8 cellular contexts compared by ENCODE assay signal in genomic region chr12:56632701-56633464, GRCh38. TPM values are rescaled to one million over a fixed set of nuclear protein-coding genes. Genes with fewer than 3 reads are reported as not detected.
A peak's percentile ranks its signal among the peaks of the same experiment; 100 is the strongest.
DNase-seq lines count a peak whose midpoint lies in the region; ATAC-seq and TF ChIP-seq lines count a peak whose summit lies in the region.

No MANE protein-coding gene starts in this region.

- TF ChIP-seq CTCF in left lung (IDR thresholded peaks at IDR 0.05) (no peak), thoracic aorta (IDR thresholded peaks at IDR 0.05) (no peak)

- H3K4me3 ChIP-seq in left lung (peak overlapping the region in 1 of 2 donors; percentile 27), thoracic aorta (peak overlapping the region; percentile 81)

- peak overlapping the region; percentile 63 to 74 for H3K27ac ChIP-seq in left lung
- H3K27ac ChIP-seq in thoracic aorta = peak overlapping the region; percentile 5 to 87

- peaks cover 75% of the 10 kb centered on the region for H3K4me1 Mint-ChIP-seq in activated CD4-positive, alpha-beta T cell treated with anti-CD3 and anti-CD28 coated beads for 36 hours
- H3K4me1 Mint-ChIP-seq in activated naive CD8-positive, alpha-beta T cell treated with anti-CD3 and anti-CD28 coated beads, Interleukin-2, amount 50 U/mL, for 24 hours = peaks cover 82% of the 10 kb centered on the region

- H3K9me3 ChIP-seq in left lung (no peaks in the 10 kb centered on the region), thoracic aorta (no peaks in the 10 kb centered on the region)

- POLR2A ChIA-PET in activated CD4-positive, alpha-beta T cell treated with anti-CD3 and anti-CD28 coated beads for 36 hours (lab: Charles Lee) = interaction anchor here (0.7 to 1.0 kb wide), 2 partner anchors 10 to 869 kb away, joined by 4 read pairs; no protein-coding TSS in a partner anchor

- no peak for DNase-seq in activated CD4-positive, alpha-beta T cell treated with anti-CD3 and anti-CD28 coated beads for 36 hours
- DNase-seq in activated CD4-positive, alpha-beta T cell treated with anti-CD3 and anti-CD28 coated beads, Interleukin-2, amount 50 U/mL, for 4 hours = no peak
- no peak for DNase-seq in activated naive CD8-positive, alpha-beta T cell treated with anti-CD3 and anti-CD28 coated beads, Interleukin-2, amount 50 U/mL, for 24 hours
- no peak for DNase-seq in left lung
- DNase-seq in thoracic aorta (ENCODE audit: low spot score) = no peak
- no peak for DNase-seq in head of caudate nucleus
- no peak for DNase-seq in DMS153 treated with DMSO at 0.1 percent for 48 hours (lab: John Stamatoyannopoulos, UW; ENCODE audit: unreplicated experiment)

- CTCF ChIA-PET in activated CD4-positive, alpha-beta T cell treated with anti-CD3 and anti-CD28 coated beads for 36 hours (lab: Charles Lee) = interaction anchor here (0.8 to 1.0 kb wide), 2 partner anchors 12 to 45 kb away, joined by 3 read pairs; no protein-coding TSS in a partner anchor

- H3K4me3 Mint-ChIP-seq in activated CD4-positive, alpha-beta T cell treated with anti-CD3 and anti-CD28 coated beads for 36 hours = peak overlapping the region; percentile 87
- peak overlapping the region; percentile 89 for H3K4me3 Mint-ChIP-seq in activated naive CD8-positive, alpha-beta T cell treated with anti-CD3 and anti-CD28 coated beads, Interleukin-2, amount 50 U/mL, for 24 hours

- H3K27ac Mint-ChIP-seq in activated CD4-positive, alpha-beta T cell treated with anti-CD3 and anti-CD28 coated beads for 36 hours = peak overlapping the region; percentile 45
- peak overlapping the region; percentile 81 for H3K27ac Mint-ChIP-seq in activated naive CD8-positive, alpha-beta T cell treated with anti-CD3 and anti-CD28 coated beads, Interleukin-2, amount 50 U/mL, for 24 hours

- intact Hi-C loops in activated CD4-positive, alpha-beta T cell treated with anti-CD3 and anti-CD28 coated beads for 36 hours (cut with DNase I, micrococcal nuclease) = loop anchor here in 1 of 2 experiments (5.0 to 10.0 kb wide), 5 partner anchors 411 to 1122 kb away; partner anchors contain the start of genes CDK4, MARCHF9, NABP2 and PA2G4
- intact Hi-C loops in left lung (cut with DNase I) = no loop called here
- intact Hi-C loops in head of caudate nucleus (cut with DNase I) = loop anchor here (10.0 kb wide), 1 partner anchor 92 kb away; the partner anchor contains the start of gene NACA

- H3K36me3 ChIP-seq in left lung (peaks cover under 1 to 5% of the 10 kb centered on the region in 2 donors), thoracic aorta (peaks cover 3% of the 10 kb centered on the region)

- no peaks in the 10 kb centered on the region for H3K9me3 Mint-ChIP-seq in activated CD4-positive, alpha-beta T cell treated with anti-CD3 and anti-CD28 coated beads for 36 hours (ENCODE audit: low read depth)
- H3K9me3 Mint-ChIP-seq in activated naive CD8-positive, alpha-beta T cell treated with anti-CD3 and anti-CD28 coated beads, Interleukin-2, amount 50 U/mL, for 24 hours = no peaks in the 10 kb centered on the region

- peaks cover 21% of the 10 kb centered on the region for H3K36me3 Mint-ChIP-seq in activated CD4-positive, alpha-beta T cell treated with anti-CD3 and anti-CD28 coated beads for 36 hours (ENCODE audit: low read depth)
- H3K36me3 Mint-ChIP-seq in activated naive CD8-positive, alpha-beta T cell treated with anti-CD3 and anti-CD28 coated beads, Interleukin-2, amount 50 U/mL, for 24 hours (ENCODE audit: low read depth) = peaks cover 9% of the 10 kb centered on the region

- H3K4me1 ChIP-seq in left lung (peaks cover 30 to 76% of the 10 kb centered on the region in 2 donors), thoracic aorta (ENCODE audit: control insufficient read depth in 1 of 2, low read depth in 2 of 2) (peaks cover 46 to 54% of the 10 kb centered on the region in 2 donors)

- no peak for ATAC-seq in activated CD4-positive, alpha-beta T cell treated with anti-CD3 and anti-CD28 coated beads for 36 hours
- no peak for ATAC-seq in activated naive CD8-positive, alpha-beta T cell treated with anti-CD3 and anti-CD28 coated beads, Interleukin-2, amount 50 U/mL, for 24 hours
- no peak for ATAC-seq in left lung
- ATAC-seq in thoracic aorta (ENCODE audit: insufficient number of reproducible peaks, low FRiP score, low read depth) = no peak
- no peak for ATAC-seq in GM18519 (IDR thresholded peaks at IDR 0.05; ENCODE audit: low FRiP score, unreplicated experiment)

- H3K27me3 Mint-ChIP-seq in activated CD4-positive, alpha-beta T cell treated with anti-CD3 and anti-CD28 coated beads for 36 hours = no peaks in the 10 kb centered on the region
- no peaks in the 10 kb centered on the region for H3K27me3 Mint-ChIP-seq in activated naive CD8-positive, alpha-beta T cell treated with anti-CD3 and anti-CD28 coated beads, Interleukin-2, amount 50 U/mL, for 24 hours

- H3K27me3 ChIP-seq in left lung = no peaks in the 10 kb centered on the region
- H3K27me3 ChIP-seq in thoracic aorta (replicated peaks; ENCODE audit: insufficient read depth) = no peaks in the 10 kb centered on the region

RNA-seq across cellular contexts. Expression of gene BAZ2A, which starts 2.8 kb away (rescaled TPM):
- 100 to 1,000 TPM in 1 of 2 experiments, 10 to 100 TPM in 1; 79.4 to 129 TPM for total RNA-seq in activated CD4-positive, alpha-beta T cell treated with anti-CD3 and anti-CD28 coated beads for 36 hours
- total RNA-seq in left lung = 10 to 100 TPM; 91.0 to 96.0 TPM
- 100 to 1,000 TPM in 1 of 2 donors, 10 to 100 TPM in 1; 84.5 to 172 TPM for total RNA-seq in thoracic aorta

RNA-seq across cellular contexts. Expression of gene ATP5F1B, which starts 12.9 kb away (rescaled TPM):
- 100 to 1,000 TPM; 756 to 818 TPM for total RNA-seq in activated CD4-positive, alpha-beta T cell treated with anti-CD3 and anti-CD28 coated beads for 36 hours
- total RNA-seq in left lung (100 to 1,000 TPM; 433 to 487 TPM), thoracic aorta (100 to 1,000 TPM; 198 to 226 TPM)

RNA-seq across cellular contexts. Expression of gene PTGES3, which starts 55.2 kb away (rescaled TPM):
- 100 to 1,000 TPM; 284 to 386 TPM for total RNA-seq in activated CD4-positive, alpha-beta T cell treated with anti-CD3 and anti-CD28 coated beads for 36 hours
- total RNA-seq in left lung (100 to 1,000 TPM; 164 to 210 TPM), thoracic aorta (10 to 100 TPM; 70.4 to 97.6 TPM)
